In genomic region chr2:208099682-208100081, GRCh38 we compare ENCODE assay signal across 25 cellular contexts. TPM values are rescaled to one million over a fixed set of nuclear protein-coding genes. Genes with fewer than 3 reads are reported as not detected.
DNase-seq lines count a peak whose midpoint lies in the region; ATAC-seq and TF ChIP-seq lines count a peak whose summit lies in the region.
"Had no signal": no experiment of that assay in that cellular context is flagged by ENCODE, and none has a peak within 500 bp of the region (broad histone marks: within the 10 kb centered on the region; RNA-seq: fewer than 3 reads in every experiment).

No MANE protein-coding gene starts in this region.

- H3K4me1 Mint-ChIP-seq in activated CD8-positive, alpha-beta memory T cell treated with anti-CD3 and anti-CD28 coated beads, Interleukin-2, amount 10 ng/mL, durations not matched to agents 7 days and 5 days: peaks cover 16% of the 10 kb centered on the region
- H3K4me1 Mint-ChIP-seq in CD4-positive, alpha-beta T cell (ENCODE audit: low read depth): peaks cover 35% of the 10 kb centered on the region
- H3K4me1 Mint-ChIP-seq in activated T-helper 2 cell treated with anti-CD3 and anti-CD28 coated beads, Interferon-gamma antibody, Interleukin-2, Interleukin-4, amounts not matched to agents 10 μg/mL and 5 μg/mL and 100 μg/mL, durations not matched to agents 14 hours and 24 hours and 36 hours (ENCODE audit: low read depth): peaks cover 26% of the 10 kb centered on the region

- H3K4me3 Mint-ChIP-seq in activated CD8-positive, alpha-beta memory T cell treated with anti-CD3 and anti-CD28 coated beads, Interleukin-2, amount 10 ng/mL, durations not matched to agents 7 days and 5 days: no peak overlapping the region
- H3K4me3 Mint-ChIP-seq in CD4-positive, alpha-beta T cell: peak overlapping the region; percentile 74
- H3K4me3 Mint-ChIP-seq in activated T-helper 2 cell treated with anti-CD3 and anti-CD28 coated beads, Interferon-gamma antibody, Interleukin-2, Interleukin-4, amounts not matched to agents 10 μg/mL and 5 μg/mL and 100 μg/mL, durations not matched to agents 14 hours and 24 hours and 36 hours (ENCODE audit: low read depth): peak overlapping the region; percentile 21

- H3K9me3 ChIP-seq in CD4-positive, alpha-beta T cell (ENCODE audit: control insufficient read depth, low read length): no peaks in the 10 kb centered on the region
- H3K9me3 ChIP-seq: MG63, SJSA1 had no signal

- no peak for ATAC-seq in activated CD8-positive, alpha-beta memory T cell treated with anti-CD3 and anti-CD28 coated beads, Interleukin-2, amount 10 ng/mL, durations not matched to agents 7 days and 5 days
- no peak for ATAC-seq in CD4-positive, alpha-beta T cell (ENCODE audit: poor library complexity)
- no peak for ATAC-seq in GM19463 (IDR thresholded peaks at IDR 0.05; ENCODE audit: unreplicated experiment)

- DNase-seq in activated CD8-positive, alpha-beta memory T cell treated with anti-CD3 and anti-CD28 coated beads for 24 hours: peak; percentile 9
- DNase-seq in activated CD8-positive, alpha-beta memory T cell treated with anti-CD3 and anti-CD28 coated beads, Interleukin-2, amount 10 ng/mL, durations not matched to agents 7 days and 5 days: no peak
- no peak for DNase-seq in CD4-positive, alpha-beta T cell
- peak; percentile 55 for DNase-seq in Jurkat, Clone E6-1 (ENCODE audit: low read depth, low spot score)
- no peak for DNase-seq in activated T-helper 2 cell treated with anti-CD3 and anti-CD28 coated beads, Interferon-gamma antibody, Interleukin-2, Interleukin-4, amounts not matched to agents 10 μg/mL and 5 μg/mL and 100 μg/mL, durations not matched to agents 14 hours and 24 hours and 36 hours (ENCODE audit: low spot score)
- no peak for DNase-seq in AML-193 (lab: John Stamatoyannopoulos, UW)
- no peak for DNase-seq in COLO668 (lab: John Stamatoyannopoulos, UW; ENCODE audit: unreplicated experiment)
- DNase-seq: CD4-positive, alpha-beta memory T cell; DMS 273 treated with DMSO at 0.1 percent for 48 hours; DMS79; HCEC 1CT; MG63; NCI-H1694; NCI-H2029 treated with DMSO at 0.1 percent for 48 hours; NCI-H526 treated with DMSO at 0.1 percent for 48 hours; Right ventricle myocardium superior; RPMI8226 had no signal

- POLR2A ChIA-PET in CD4-positive, alpha-beta T cell (lab: Charles Lee): no interaction called here

- H3K4me3 ChIP-seq in Jurkat, Clone E6-1 (ENCODE audit: low read length): no peak overlapping the region
- H3K4me3 ChIP-seq: BLaER1 treated with 17β-estradiol and CSF1 and Interleukin-3, amounts not matched to agents 10 nM and 100 nM; MG63; SJSA1 had no signal

- H3K9me3 Mint-ChIP-seq in activated CD8-positive, alpha-beta memory T cell treated with anti-CD3 and anti-CD28 coated beads, Interleukin-2, amount 10 ng/mL, durations not matched to agents 7 days and 5 days (ENCODE audit: low read depth): no peaks in the 10 kb centered on the region
- no peaks in the 10 kb centered on the region for H3K9me3 Mint-ChIP-seq in CD4-positive, alpha-beta T cell
- H3K9me3 Mint-ChIP-seq in activated T-helper 2 cell treated with anti-CD3 and anti-CD28 coated beads, Interferon-gamma antibody, Interleukin-2, Interleukin-4, amounts not matched to agents 10 μg/mL and 5 μg/mL and 100 μg/mL, durations not matched to agents 14 hours and 24 hours and 36 hours: peaks cover 6% of the 10 kb centered on the region

- intact Hi-C loops in CD4-positive, alpha-beta T cell (cut with DNase I, micrococcal nuclease): loop anchor here in 1 of 2 experiments (10.0 kb wide), 1 partner anchor 155 kb away; the partner anchor contains the start of gene IDH1
- intact Hi-C loops in activated T-helper 2 cell treated with anti-CD3 and anti-CD28 coated beads, Interferon-gamma antibody, Interleukin-2, Interleukin-4, amounts not matched to agents 10 μg/mL and 5 μg/mL and 100 μg/mL, durations not matched to agents 14 hours and 24 hours and 36 hours (cut with micrococcal nuclease): no loop called here

- H3K36me3 Mint-ChIP-seq in activated CD8-positive, alpha-beta memory T cell treated with anti-CD3 and anti-CD28 coated beads, Interleukin-2, amount 10 ng/mL, durations not matched to agents 7 days and 5 days: no peaks in the 10 kb centered on the region
- H3K36me3 Mint-ChIP-seq in CD4-positive, alpha-beta T cell (ENCODE audit: low read depth): no peaks in the 10 kb centered on the region
- H3K36me3 Mint-ChIP-seq in activated T-helper 2 cell treated with anti-CD3 and anti-CD28 coated beads, Interferon-gamma antibody, Interleukin-2, Interleukin-4, amounts not matched to agents 10 μg/mL and 5 μg/mL and 100 μg/mL, durations not matched to agents 14 hours and 24 hours and 36 hours (ENCODE audit: low read depth): no peaks in the 10 kb centered on the region
- H3K36me3 Mint-ChIP-seq: CD4-positive, alpha-beta memory T cell had no signal

- H3K27me3 Mint-ChIP-seq in activated CD8-positive, alpha-beta memory T cell treated with anti-CD3 and anti-CD28 coated beads, Interleukin-2, amount 10 ng/mL, durations not matched to agents 7 days and 5 days: peaks cover 12% of the 10 kb centered on the region
- H3K27me3 Mint-ChIP-seq in CD4-positive, alpha-beta T cell: no peaks in the 10 kb centered on the region
- H3K27me3 Mint-ChIP-seq in activated T-helper 2 cell treated with anti-CD3 and anti-CD28 coated beads, Interferon-gamma antibody, Interleukin-2, Interleukin-4, amounts not matched to agents 10 μg/mL and 5 μg/mL and 100 μg/mL, durations not matched to agents 14 hours and 24 hours and 36 hours (ENCODE audit: low read depth): peaks cover 4% of the 10 kb centered on the region

- H3K27ac ChIP-seq in CD4-positive, alpha-beta T cell (ENCODE audit: low read depth, low read length): no peak overlapping the region
- H3K27ac ChIP-seq: BLaER1 treated with 17β-estradiol and CSF1 and Interleukin-3, amounts not matched to agents 10 nM and 100 nM; HL-60; SJSA1 had no signal

- CTCF ChIA-PET in activated CD8-positive, alpha-beta memory T cell treated with anti-CD3 and anti-CD28 coated beads, Interleukin-2, amount 10 ng/mL, durations not matched to agents 7 days and 5 days (lab: Charles Lee): no interaction called here
- CTCF ChIA-PET in CD4-positive, alpha-beta T cell (lab: Charles Lee): no interaction called here

- H3K27ac Mint-ChIP-seq in activated CD8-positive, alpha-beta memory T cell treated with anti-CD3 and anti-CD28 coated beads, Interleukin-2, amount 10 ng/mL, durations not matched to agents 7 days and 5 days: no peak overlapping the region
- H3K27ac Mint-ChIP-seq in CD4-positive, alpha-beta T cell: peak overlapping the region; percentile 68
- H3K27ac Mint-ChIP-seq in activated T-helper 2 cell treated with anti-CD3 and anti-CD28 coated beads, Interferon-gamma antibody, Interleukin-2, Interleukin-4, amounts not matched to agents 10 μg/mL and 5 μg/mL and 100 μg/mL, durations not matched to agents 14 hours and 24 hours and 36 hours: peak overlapping the region; percentile 33

- no peak for TF ChIP-seq CTCF in CD4-positive, alpha-beta T cell (IDR thresholded peaks at IDR 0.05)

- H3K27me3 ChIP-seq in CD4-positive, alpha-beta T cell (ENCODE audit: control insufficient read depth, insufficient read depth, low read length): no peaks in the 10 kb centered on the region
- H3K27me3 ChIP-seq: BLaER1 treated with 17β-estradiol and CSF1 and Interleukin-3, amounts not matched to agents 10 nM and 100 nM; MG63; SJSA1 had no signal

RNA-seq across cellular contexts. Expression of gene CRYGD, which starts 24.6 kb away (rescaled TPM):
- total RNA-seq in activated CD8-positive, alpha-beta memory T cell treated with anti-CD3 and anti-CD28 coated beads, Interleukin-2, amount 10 ng/mL, durations not matched to agents 7 days and 5 days: not detected
- not detected for total RNA-seq in CD4-positive, alpha-beta T cell
- not detected for polyA plus RNA-seq in Jurkat, Clone E6-1 (2012; ENCODE audit: insufficient read depth, insufficient read length)
- total RNA-seq in activated T-helper 2 cell treated with anti-CD3 and anti-CD28 coated beads, Interferon-gamma antibody, Interleukin-2, Interleukin-4, amounts not matched to agents 10 μg/mL and 5 μg/mL and 100 μg/mL, durations not matched to agents 14 hours and 24 hours and 36 hours: not detected in 2 replicates
- total RNA-seq: CD4-positive, alpha-beta memory T cell; LHCN-M2; NCI-H460; Right ventricle myocardium superior; SJSA1 had no signal
- polyA plus RNA-seq: AG04450; CD4-positive, alpha-beta memory T cell had no signal

RNA-seq across cellular contexts. Expression of gene CRYGC, which starts 29.9 kb away (rescaled TPM):
- not detected for total RNA-seq in activated CD8-positive, alpha-beta memory T cell treated with anti-CD3 and anti-CD28 coated beads, Interleukin-2, amount 10 ng/mL, durations not matched to agents 7 days and 5 days
- not detected for total RNA-seq in CD4-positive, alpha-beta T cell
- polyA plus RNA-seq in Jurkat, Clone E6-1 (2012; ENCODE audit: insufficient read depth, insufficient read length): not detected
- not detected in 2 replicates for total RNA-seq in activated T-helper 2 cell treated with anti-CD3 and anti-CD28 coated beads, Interferon-gamma antibody, Interleukin-2, Interleukin-4, amounts not matched to agents 10 μg/mL and 5 μg/mL and 100 μg/mL, durations not matched to agents 14 hours and 24 hours and 36 hours
- total RNA-seq: CD4-positive, alpha-beta memory T cell; H1; LHCN-M2; NCI-H460; Right ventricle myocardium superior; SJSA1 had no signal
- polyA plus RNA-seq: AG04450; CD4-positive, alpha-beta memory T cell; H1 had no signal

RNA-seq across cellular contexts. Expression of gene CRYGB, which starts 46.3 kb away (rescaled TPM):
- not detected for total RNA-seq in activated CD8-positive, alpha-beta memory T cell treated with anti-CD3 and anti-CD28 coated beads, Interleukin-2, amount 10 ng/mL, durations not matched to agents 7 days and 5 days
- not detected for total RNA-seq in CD4-positive, alpha-beta T cell
- polyA plus RNA-seq in Jurkat, Clone E6-1 (2012; ENCODE audit: insufficient read depth, insufficient read length): not detected
- total RNA-seq in activated T-helper 2 cell treated with anti-CD3 and anti-CD28 coated beads, Interferon-gamma antibody, Interleukin-2, Interleukin-4, amounts not matched to agents 10 μg/mL and 5 μg/mL and 100 μg/mL, durations not matched to agents 14 hours and 24 hours and 36 hours: not detected in 2 replicates
- total RNA-seq: CD4-positive, alpha-beta memory T cell; H1; LHCN-M2; NCI-H460; Right ventricle myocardium superior; SJSA1 had no signal
- polyA plus RNA-seq: AG04450; CD4-positive, alpha-beta memory T cell had no signal

Comparison
In these comparisons a context has a peak if more than half of its experiments do, and no peak if none do; other contexts are left out.
1. DNase-seq: peak in activated CD8-positive, alpha-beta memory T cell treated with anti-CD3 and anti-CD28 coated beads for 24 hours (single experiment) and Jurkat, Clone E6-1 (single experiment); none in activated CD8-positive, alpha-beta memory T cell treated with anti-CD3 and anti-CD28 coated beads, Interleukin-2, amount 10 ng/mL, durations not matched to agents 7 days and 5 days (single experiment), CD4-positive, alpha-beta T cell (0 of 10), activated T-helper 2 cell treated with anti-CD3 and anti-CD28 coated beads, Interferon-gamma antibody, Interleukin-2, Interleukin-4, amounts not matched to agents 10 μg/mL and 5 μg/mL and 100 μg/mL, durations not matched to agents 14 hours and 24 hours and 36 hours (single experiment), AML-193 (0 of 2) and COLO668 (single experiment).